In genomic region chr17:8162232-8162996, GRCh38 we compare ENCODE assay signal across 8 cellular contexts. TPM values are rescaled to one million over a fixed set of nuclear protein-coding genes. Genes with fewer than 3 reads are reported as not detected.
DNase-seq lines count a peak whose midpoint lies in the region; TF ChIP-seq lines count a peak whose summit lies in the region.

A gene with protein sequence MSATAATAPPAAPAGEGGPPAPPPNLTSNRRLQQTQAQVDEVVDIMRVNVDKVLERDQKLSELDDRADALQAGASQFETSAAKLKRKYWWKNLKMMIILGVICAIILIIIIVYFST (minus strand): TSS chr17:8162948. CDS start chr17:8162879, 69 bp downstream.

- no peaks in the 10 kb centered on the region for H3K27me3 ChIP-seq in PC-9 (ENCODE audit: insufficient read depth, low read depth)
- no peaks in the 10 kb centered on the region for H3K27me3 ChIP-seq in neural cell (ENCODE audit: insufficient read depth, low read depth, low read length)

- TF ChIP-seq EP300 in neural cell (conservative IDR thresholded peaks at IDR 0.05; ENCODE audit: poor library complexity, severe bottlenecking), result peak; percentile 63

- H3K4me2 ChIP-seq in PC-9 (peak within 1 kb of the TSS; percentile 89), neural cell (ENCODE audit: low read length) (peak within 1 kb of the TSS; percentile 96)

- TF ChIP-seq CTCF in HEK293 (tag by site-specific recombination; IDR thresholded peaks at IDR 0.05) (no peak), PC-9 (conservative IDR thresholded peaks at IDR 0.05) (no peak), fibroblast of villous mesenchyme (IDR thresholded peaks at IDR 0.05; ENCODE audit: insufficient read depth, low read depth, low read length) (no peak), neural cell (IDR thresholded peaks at IDR 0.05; ENCODE audit: poor library complexity, severe bottlenecking) (no peak)

- H3K4me1 ChIP-seq in HEK293 (ENCODE audit: control insufficient read depth, insufficient read depth, low read length), result peaks cover 24% of the 10 kb centered on the region
- H3K4me1 ChIP-seq in PC-9 (replicated peaks; ENCODE audit: insufficient read depth), result peaks cover 8% of the 10 kb centered on the region; the same call in 1 of the 2 replicates

- H4K20me1 ChIP-seq in PC-9 (ENCODE audit: insufficient read depth) (no peaks in the 10 kb centered on the region), neural cell (ENCODE audit: insufficient read depth) (peaks cover 11% of the 10 kb centered on the region)

- peaks cover 10% of the 10 kb centered on the region; the same call in 1 of the 2 replicates for H3K79me2 ChIP-seq in PC-9 (ENCODE audit: low read depth)
- H3K79me2 ChIP-seq in neural cell (replicated peaks; ENCODE audit: insufficient read depth, low read length), result peaks cover 45% of the 10 kb centered on the region

- DNase-seq in DMS53 (lab: John Stamatoyannopoulos, UW) (peak; percentile 92), PC-9 (peak in 1 of 2 experiments; percentile 62), fibroblast of villous mesenchyme (ENCODE audit: low read depth) (peak; percentile 64), superior temporal gyrus (ENCODE audit: extremely low spot score) (peak; percentile 73), HPDE6-E6E7 (ENCODE audit: extremely low spot score) (no peak)
- peak; percentile 79 for DNase-seq in activated effector memory CD4-positive, alpha-beta T cell treated with Interleukin-2 at 50 U/mL for 16 hours

- peak; percentile 25 for TF ChIP-seq RAD21 in neural cell (conservative IDR thresholded peaks at IDR 0.05)

- H3K9me2 ChIP-seq in PC-9 (ENCODE audit: insufficient read depth) (no peaks in the 10 kb centered on the region), neural cell (ENCODE audit: insufficient read depth, low read length) (no peaks in the 10 kb centered on the region)

- intact Hi-C loops in PC-9 (cut with micrococcal nuclease; ENCODE audit: unreplicated experiment), result no loop called here

- no peaks in the 10 kb centered on the region for H3K9me3 ChIP-seq in HEK293 (ENCODE audit: control insufficient read depth, insufficient read depth, low read depth, low read length)
- H3K9me3 ChIP-seq in PC-9 (ENCODE audit: insufficient read depth, low read depth), result no peaks in the 10 kb centered on the region
- H3K9me3 ChIP-seq in neural cell (ENCODE audit: low read length), result no peaks in the 10 kb centered on the region

- H3K9ac ChIP-seq in neural cell (ENCODE audit: low read length), result peak within 1 kb of the TSS; percentile 99

- CTCF ChIA-PET in HEK293 (lab: Yijun Ruan, JAX) (no interaction called here), PC-9 (lab: Charles Lee) (no interaction called here)

- BruUV-seq in PC-9 (replicated peaks; lab: Mats Ljungman, UMichigan), result no TSS peak

- H2AFZ ChIP-seq in PC-9 (peak within 1 kb of the TSS; percentile 90), neural cell (ENCODE audit: low read depth, low read length) (peak within 1 kb of the TSS; percentile 96)

- H3F3A ChIP-seq in PC-9 (ENCODE audit: insufficient read depth, low read depth), result peaks cover 16% of the 10 kb centered on the region; the same call in 1 of the 2 replicates
- H3F3A ChIP-seq in neural cell (ENCODE audit: insufficient read depth, low read length, poor library complexity, severe bottlenecking), result no peaks in the 10 kb centered on the region

- H3K27ac ChIP-seq in HEK293 (ENCODE audit: extremely low read depth, low read depth, low read length) (peak within 1 kb of the TSS; percentile 96), PC-9 (no peak within 1 kb of the TSS), neural cell (ENCODE audit: low read length) (peak within 1 kb of the TSS; percentile 91)

- H3K36me3 ChIP-seq in HEK293 (ENCODE audit: control insufficient read depth in 2 of 2, insufficient read depth in 1 of 2, low read length in 2 of 2) (peaks cover 15 to 34% of the 10 kb centered on the region in 2 experiments; a peak in 2 of 3 replicates), PC-9 (ENCODE audit: low read depth) (no peaks in the 10 kb centered on the region), neural cell (ENCODE audit: insufficient read depth, low read length) (no peaks in the 10 kb centered on the region)

- H3K4me3 ChIP-seq in HEK293 (ENCODE audit: low read depth, low read length) (peak within 1 kb of the TSS; percentile 89), PC-9 (peak within 1 kb of the TSS; percentile 75), fibroblast of villous mesenchyme (ENCODE audit: low read depth, low read length) (peak within 1 kb of the TSS; percentile 91), neural cell (ENCODE audit: low read length) (peak within 1 kb of the TSS; percentile 94)

- POLR2A ChIA-PET in HEK293 (lab: Yijun Ruan, JAX), result interaction anchor here (0.6 to 1.6 kb wide), 3 partner anchors 9 to 31 kb away, joined by 4 to 7 read pairs (median 4); no protein-coding TSS in a partner anchor
- POLR2A ChIA-PET in PC-9 (lab: Charles Lee; ENCODE audit: unreplicated experiment), result no interaction called here

TF ChIP-seq in HEK293, 187 proteins besides CTCF, POLR2A, EP300 and RAD21 (continues in another document):
- TF ChIP-seq, protein P1, sequence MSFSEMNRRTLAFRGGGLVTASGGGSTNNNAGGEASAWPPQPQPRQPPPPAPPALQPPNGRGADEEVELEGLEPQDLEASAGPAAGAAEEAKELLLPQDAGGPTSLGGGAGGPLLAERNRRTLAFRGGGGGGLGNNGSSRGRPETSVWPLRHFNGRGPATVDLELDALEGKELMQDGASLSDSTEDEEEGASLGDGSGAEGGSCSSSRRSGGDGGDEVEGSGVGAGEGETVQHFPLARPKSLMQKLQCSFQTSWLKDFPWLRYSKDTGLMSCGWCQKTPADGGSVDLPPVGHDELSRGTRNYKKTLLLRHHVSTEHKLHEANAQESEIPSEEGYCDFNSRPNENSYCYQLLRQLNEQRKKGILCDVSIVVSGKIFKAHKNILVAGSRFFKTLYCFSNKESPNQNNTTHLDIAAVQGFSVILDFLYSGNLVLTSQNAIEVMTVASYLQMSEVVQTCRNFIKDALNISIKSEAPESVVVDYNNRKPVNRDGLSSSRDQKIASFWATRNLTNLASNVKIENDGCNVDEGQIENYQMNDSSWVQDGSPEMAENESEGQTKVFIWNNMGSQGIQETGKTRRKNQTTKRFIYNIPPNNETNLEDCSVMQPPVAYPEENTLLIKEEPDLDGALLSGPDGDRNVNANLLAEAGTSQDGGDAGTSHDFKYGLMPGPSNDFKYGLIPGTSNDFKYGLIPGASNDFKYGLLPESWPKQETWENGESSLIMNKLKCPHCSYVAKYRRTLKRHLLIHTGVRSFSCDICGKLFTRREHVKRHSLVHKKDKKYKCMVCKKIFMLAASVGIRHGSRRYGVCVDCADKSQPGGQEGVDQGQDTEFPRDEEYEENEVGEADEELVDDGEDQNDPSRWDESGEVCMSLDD (tag by site-specific recombination; IDR thresholded peaks at IDR 0.05), result 0 out of 2 replicates have a peak, but pooled peaks have one; percentile 45
- peak; percentile 78; the same call in 1 of the 2 replicates for TF ChIP-seq YY1 (tag by site-specific recombination; IDR thresholded peaks at IDR 0.05)
- TF ChIP-seq BCL11B (tag by site-specific recombination; IDR thresholded peaks at IDR 0.05; ENCODE audit: low read depth), result no peak
- no peak for TF ChIP-seq ZNF354C (tag by site-specific recombination; IDR thresholded peaks at IDR 0.05; ENCODE audit: borderline replicate concordance, low read depth)
- no peak for TF ChIP-seq ZNF529 (tag by site-specific recombination; IDR thresholded peaks at IDR 0.05; ENCODE audit: insufficient replicate concordance)
- no peak for TF ChIP-seq ZNF501 (tag by site-specific recombination; IDR thresholded peaks at IDR 0.05)
- no peak for TF ChIP-seq ZNF558 (tag by site-specific recombination; IDR thresholded peaks at IDR 0.05)
- TF ChIP-seq GLIS2 (tag by site-specific recombination; IDR thresholded peaks at IDR 0.05), result peak; percentile 46; the same call in 1 of the 2 replicates

TF ChIP-seq in neural cell, 6 proteins besides CTCF, POLR2A, EP300 and RAD21:
- TF ChIP-seq TAF1 (IDR thresholded peaks at IDR 0.05; ENCODE audit: low read depth), result peak; percentile 91
- peak; percentile 32 for TF ChIP-seq SMC3 (conservative IDR thresholded peaks at IDR 0.05; ENCODE audit: poor library complexity)
- TF ChIP-seq EZH2 (IDR thresholded peaks at IDR 0.05; ENCODE audit: borderline replicate concordance, insufficient read depth, low read length, poor library complexity, severe bottlenecking), result no peak
- peak; percentile 98 for TF ChIP-seq POLR2AphosphoS5 (IDR thresholded peaks at IDR 0.05)
- peak; percentile 85 for TF ChIP-seq MXI1 (conservative IDR thresholded peaks at IDR 0.05; ENCODE audit: poor library complexity, severe bottlenecking)
- TF ChIP-seq REST (IDR thresholded peaks at IDR 0.05; ENCODE audit: borderline replicate concordance), result peak; percentile 85

RNA-seq across cellular contexts. Expression of the gene that starts here (rescaled TPM):
- total RNA-seq in PC-9 (2021), result 29.3 and 35.1 TPM in 2 replicates
- 5.6 and 6.1 TPM in 2 replicates for total RNA-seq in fibroblast of villous mesenchyme
- polyA plus RNA-seq in neural cell, result 91.6 and 98.3 TPM in 2 replicates
- polyA minus RNA-seq in neural cell, result 80.3 and 88.3 TPM in 2 replicates
